Comparison of ENCODE assay signal across 1 cellular context in genomic region chr7:75718390-75719031, GRCh38.
TF ChIP-seq lines count a peak whose summit lies in the region.

No MANE protein-coding gene starts in this region.

TF ChIP-seq in SK-N-SH treated with all-trans-retinoic acid at 6 μM for 48 hours, 23 proteins besides CTCF, POLR2A, EP300 and RAD21 (continued from another document):
- 0 out of 2 replicates have a peak, but pooled peaks have one; percentile 51 for TF ChIP-seq ZNF70 (CRISPR knock-in tag; IDR thresholded peaks at IDR 0.05)
- no peak for TF ChIP-seq ZC3H10 (CRISPR knock-in tag; IDR thresholded peaks at IDR 0.05)
- no peak for TF ChIP-seq CSDC2 (CRISPR knock-in tag; IDR thresholded peaks at IDR 0.05)
